Comparison of ENCODE assay signal across 9 cellular contexts in the genomic region with DNA sequence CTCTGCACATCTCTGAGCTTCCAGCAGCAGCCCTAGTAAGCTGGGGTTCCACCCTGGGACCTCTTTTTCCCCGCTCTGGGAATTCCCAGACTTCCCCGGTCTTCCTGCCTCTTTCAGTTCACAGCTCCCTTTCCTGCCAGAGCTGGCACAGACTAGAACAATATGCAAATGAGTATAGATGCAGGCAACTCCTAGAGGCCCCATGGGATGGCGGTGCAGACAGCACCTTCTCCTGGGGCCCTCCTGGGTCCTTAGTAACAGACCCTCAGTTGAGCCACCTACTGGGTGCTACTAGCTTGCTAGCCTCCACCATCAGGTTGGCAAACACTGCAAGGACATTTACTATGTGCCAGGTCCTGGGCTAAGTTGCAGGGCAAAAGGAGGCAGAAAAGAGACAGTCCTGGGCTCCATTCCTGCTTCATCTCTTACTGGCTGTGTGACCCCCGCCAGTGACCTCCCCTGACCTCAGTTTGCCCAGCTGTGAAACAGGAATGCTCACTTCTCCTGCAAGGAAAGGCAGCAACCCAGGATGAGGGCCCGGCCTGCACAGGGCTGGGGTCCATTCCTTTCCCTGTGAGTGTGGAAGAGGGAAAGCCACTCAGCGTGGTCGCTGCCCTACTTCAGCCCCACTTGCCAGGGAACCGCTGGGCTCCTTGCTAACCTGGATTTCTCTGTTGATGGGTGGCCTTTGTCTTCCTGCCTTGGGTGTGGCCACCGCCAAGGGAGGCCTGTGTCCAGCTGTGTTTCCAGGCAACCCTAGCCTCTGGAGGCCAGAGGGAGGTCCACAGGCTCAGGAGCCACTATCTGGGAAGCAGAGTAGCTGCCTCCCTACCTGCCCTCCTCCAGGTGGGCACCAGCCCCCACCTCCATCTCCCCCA. TPM values are rescaled to one million over a fixed set of nuclear protein-coding genes. Genes with fewer than 3 reads are reported as not detected.
DNase-seq lines count a peak whose midpoint lies in the region; ATAC-seq and TF ChIP-seq lines count a peak whose summit lies in the region.
"Had no signal": no experiment of that assay in that cellular context is flagged by ENCODE, and none has a peak within 500 bp of the region (broad histone marks: within the 10 kb centered on the region; RNA-seq: fewer than 3 reads in every experiment).

No MANE protein-coding gene starts in this region.

- no peaks in the 10 kb centered on the region for H3K9me3 Mint-ChIP-seq in effector memory CD8-positive, alpha-beta T cell
- H3K9me3 Mint-ChIP-seq in osteocyte (ENCODE audit: unreplicated experiment) = no peaks in the 10 kb centered on the region

- ATAC-seq in effector memory CD8-positive, alpha-beta T cell (replicated peaks) = no peak
- ATAC-seq in GM18511 (IDR thresholded peaks at IDR 0.05; ENCODE audit: unreplicated experiment) (no peak), GM18519 (IDR thresholded peaks at IDR 0.05; ENCODE audit: low FRiP score, unreplicated experiment) (no peak)

- H3K4me3 Mint-ChIP-seq in effector memory CD8-positive, alpha-beta T cell = peak overlapping the region; percentile 22 to 77
- H3K4me3 Mint-ChIP-seq in osteocyte (ENCODE audit: unreplicated experiment) = no peak overlapping the region

- H3K27ac ChIP-seq in KOPT-K1 (ENCODE audit: low read depth, low read length, poor library complexity, severe bottlenecking) = peak overlapping the region; percentile 7
- H3K27ac ChIP-seq: PC-9 had no signal

- TF ChIP-seq CTCF in GM06990 (IDR thresholded peaks at IDR 0.05; ENCODE audit: insufficient read depth, low read length, poor library complexity, severe bottlenecking) (peak; percentile 32), osteocyte (IDR thresholded peaks at IDR 0.05) (no peak)

- H3K9me3 ChIP-seq in KOPT-K1 (ENCODE audit: insufficient read depth, low read length, poor library complexity, severe bottlenecking) = no peaks in the 10 kb centered on the region

- H3K36me3 Mint-ChIP-seq in effector memory CD8-positive, alpha-beta T cell (ENCODE audit: insufficient read depth) = peaks cover 91% of the 10 kb centered on the region
- no peaks in the 10 kb centered on the region for H3K36me3 Mint-ChIP-seq in osteocyte (ENCODE audit: unreplicated experiment)

- H3K36me3 ChIP-seq in GM06990 (ENCODE audit: control insufficient read depth, insufficient read depth, low read length) (peaks cover 5% of the 10 kb centered on the region), KOPT-K1 (ENCODE audit: insufficient read depth, low read length) (no peaks in the 10 kb centered on the region; the same call in 1 of the 2 replicates)

- peak overlapping the region; percentile 79 to 89 for H3K27ac Mint-ChIP-seq in effector memory CD8-positive, alpha-beta T cell
- H3K27ac Mint-ChIP-seq in osteocyte (ENCODE audit: unreplicated experiment) = peak overlapping the region; percentile 57

- no peaks in the 10 kb centered on the region for H3K27me3 Mint-ChIP-seq in effector memory CD8-positive, alpha-beta T cell
- H3K27me3 Mint-ChIP-seq in osteocyte (ENCODE audit: unreplicated experiment) = no peaks in the 10 kb centered on the region

- DNase-seq in GM06990 (ENCODE audit: extremely low read depth, insufficient read length) = no peak
- no peak for DNase-seq in effector memory CD8-positive, alpha-beta T cell
- no peak for DNase-seq in osteocyte (ENCODE audit: extremely low spot score, unreplicated experiment)
- no peak for DNase-seq in LoVo (ENCODE audit: low spot score)
- DNase-seq: activated naive CD4-positive, alpha-beta T cell treated with anti-CD3 and anti-CD28 coated beads, Interleukin-2, amount 50 U/mL, for 16 hours had no signal

- H3K4me3 ChIP-seq in GM06990 (replicated peaks; ENCODE audit: low read depth, low read length) = no peak overlapping the region; the same call in 1 of the 2 replicates
- H3K4me3 ChIP-seq: PC-9 had no signal

- peaks cover 60 to 72% of the 10 kb centered on the region in 2 donors for H3K4me1 Mint-ChIP-seq in effector memory CD8-positive, alpha-beta T cell (ENCODE audit: low read depth in 2 of 2)
- H3K4me1 Mint-ChIP-seq in osteocyte (ENCODE audit: unreplicated experiment) = peaks cover 59% of the 10 kb centered on the region

- H3K27me3 ChIP-seq in GM06990 (replicated peaks; ENCODE audit: control insufficient read depth, insufficient read depth, low read length) = no peaks in the 10 kb centered on the region

RNA-seq across cellular contexts. Expression of a gene that starts 7.3 kb away (rescaled TPM):
- 3.3 and 4.1 TPM in 2 replicates for total RNA-seq in osteocyte
